ENCODE assay signal across 28 cellular contexts in the genomic region with DNA sequence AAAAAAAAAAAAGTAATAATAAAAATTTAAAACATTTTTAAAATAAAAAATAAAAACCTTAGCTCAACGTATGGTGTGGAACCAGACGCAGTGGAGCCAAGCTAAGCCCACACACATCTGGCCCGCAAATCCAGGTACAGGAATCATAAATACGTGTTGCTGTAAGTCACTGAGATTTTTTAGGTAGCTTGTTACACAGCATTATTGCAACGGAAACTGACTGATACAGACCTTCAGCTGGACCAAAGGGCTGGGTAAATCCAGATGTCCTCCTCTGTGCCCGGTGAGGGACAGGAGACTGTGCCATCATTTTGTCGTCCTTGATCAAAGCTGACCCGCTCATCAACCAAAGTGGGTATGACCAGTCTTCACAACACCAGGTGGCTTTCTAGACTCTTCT.
"Had no signal": no experiment of that assay in that cellular context is flagged by ENCODE, and none has a peak within 500 bp of the region (broad histone marks: within the 10 kb centered on the region; RNA-seq: fewer than 3 reads in every experiment).

No MANE protein-coding gene starts in this region.

- H3K27ac ChIP-seq: colonic mucosa, coronary artery, dorsolateral prefrontal cortex, epithelial cell of prostate, esophagus muscularis mucosa, esophagus squamous epithelium, foreskin keratinocyte, gastrocnemius medialis, gastroesophageal sphincter, heart left ventricle, heart right ventricle had no signal

- H3K27me3 ChIP-seq: colonic mucosa had no signal

- H3K9me3 ChIP-seq: colonic mucosa, esophagus squamous epithelium, gastrocnemius medialis, gastroesophageal sphincter, heart right ventricle had no signal

- FAIRE-seq: colon, endometrium, endothelial cell of umbilical vein, frontal cortex had no signal

- DNase-seq: colonic mucosa; cortex of kidney; dermis blood vessel endothelial cell; dorsolateral prefrontal cortex; effector CD4-positive, alpha-beta T cell; effector CD8-positive, alpha-beta T cell; effector memory CD4-positive, alpha-beta T cell; effector memory CD8-positive, alpha-beta T cell; endodermal cell; erythroblast; esophagus squamous epithelium; foreskin fibroblast; foreskin keratinocyte; foreskin melanocyte; gastrocnemius medialis; glutamatergic neuron; head of caudate nucleus; heart left ventricle; heart right ventricle had no signal

- H3K4me1 ChIP-seq: colonic mucosa, esophagus muscularis mucosa, esophagus squamous epithelium, foreskin keratinocyte, gastrocnemius medialis, gastroesophageal sphincter, heart left ventricle, heart right ventricle had no signal

- H3K36me3 ChIP-seq: colonic mucosa, esophagus muscularis mucosa, esophagus squamous epithelium, gastrocnemius medialis, gastroesophageal sphincter, heart left ventricle, heart right ventricle had no signal

- ATAC-seq: effector memory CD8-positive, alpha-beta T cell; esophagus mucosa; foreskin keratinocyte; gastrocnemius medialis; gastroesophageal sphincter; heart left ventricle; heart right ventricle had no signal

- H3K4me3 ChIP-seq: colonic mucosa, coronary artery, dorsolateral prefrontal cortex, esophagus muscularis mucosa, esophagus squamous epithelium, gastrocnemius medialis, gastroesophageal sphincter, heart left ventricle, heart right ventricle had no signal
